In the genomic region with DNA sequence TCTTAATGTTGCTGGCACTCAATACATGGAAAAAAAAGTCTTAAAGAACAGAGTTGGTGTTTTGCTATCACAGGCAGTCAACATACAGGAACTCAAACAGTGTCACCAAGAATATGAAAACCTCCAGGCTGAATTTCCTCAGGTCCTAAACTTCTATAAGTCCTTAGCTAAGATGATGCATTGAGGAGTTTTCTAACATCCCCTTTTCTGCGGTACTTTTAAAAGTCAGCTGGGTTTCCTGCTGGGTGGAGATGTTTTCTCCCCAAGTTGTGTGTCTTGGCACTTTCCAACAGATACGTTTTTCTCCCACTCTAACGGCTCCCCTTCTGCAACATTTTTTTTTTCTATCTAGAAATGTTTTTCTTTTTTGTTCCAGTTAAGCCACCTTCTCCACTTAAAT, we compare ENCODE assay signal across 16 cellular contexts.
"Had no signal": no experiment of that assay in that cellular context is flagged by ENCODE, and none has a peak within 500 bp of the region (broad histone marks: within the 10 kb centered on the region; RNA-seq: fewer than 3 reads in every experiment).

No MANE protein-coding gene starts in this region.

- H3K36me3 Mint-ChIP-seq: activated naive CD8-positive, alpha-beta T cell treated with anti-CD3 and anti-CD28 coated beads, Interleukin-2, amount 10 ng/mL, durations not matched to agents 7 days and 5 days; mesothelial cell of epicardium had no signal

- H3K4me1 ChIP-seq: colonic mucosa, tibial nerve had no signal

- H3K9me3 Mint-ChIP-seq: activated CD8-positive, alpha-beta T cell treated with anti-CD3 and anti-CD28 coated beads for 36 hours; activated naive CD8-positive, alpha-beta T cell treated with anti-CD3 and anti-CD28 coated beads, Interleukin-2, amount 10 ng/mL, durations not matched to agents 7 days and 5 days; effector memory CD8-positive, alpha-beta T cell; mesothelial cell of epicardium; T-helper 2 cell treated with Interferon-gamma antibody and Interleukin-4, amounts not matched to agents 5 μg/mL and 100 μg/mL, for 36 hours had no signal

- FAIRE-seq: astrocyte had no signal

- H3K27ac ChIP-seq: cardiac muscle cell, colonic mucosa, hepatocyte, skin epidermis, tibial nerve, VCaP had no signal

- DNase-seq: activated CD4-positive, alpha-beta T cell treated with anti-CD3 and anti-CD28 coated beads for 36 hours; activated CD8-positive, alpha-beta memory T cell treated with anti-CD3 and anti-CD28 coated beads, Interleukin-2, amount 50 U/mL, for 4 hours; activated CD8-positive, alpha-beta T cell treated with anti-CD3 and anti-CD28 coated beads for 36 hours; activated naive CD8-positive, alpha-beta T cell treated with anti-CD3 and anti-CD28 coated beads, Interleukin-2, amount 10 ng/mL, durations not matched to agents 7 days and 5 days; colonic mucosa; effector memory CD8-positive, alpha-beta T cell; kidney glomerular epithelial cell; posterior cingulate gyrus had no signal

- H3K27me3 ChIP-seq: cardiac muscle cell, colonic mucosa, hepatocyte, tibial nerve had no signal

- H3K4me1 Mint-ChIP-seq: activated CD4-positive, alpha-beta T cell treated with anti-CD3 and anti-CD28 coated beads for 36 hours; activated naive CD8-positive, alpha-beta T cell treated with anti-CD3 and anti-CD28 coated beads, Interleukin-2, amount 10 ng/mL, durations not matched to agents 7 days and 5 days; mesothelial cell of epicardium had no signal

- H3K4me3 Mint-ChIP-seq: activated CD4-positive, alpha-beta T cell treated with anti-CD3 and anti-CD28 coated beads for 36 hours; activated CD8-positive, alpha-beta T cell treated with anti-CD3 and anti-CD28 coated beads for 36 hours; activated naive CD8-positive, alpha-beta T cell treated with anti-CD3 and anti-CD28 coated beads, Interleukin-2, amount 10 ng/mL, durations not matched to agents 7 days and 5 days; effector memory CD8-positive, alpha-beta T cell; mesothelial cell of epicardium; T-helper 2 cell treated with Interferon-gamma antibody and Interleukin-4, amounts not matched to agents 5 μg/mL and 100 μg/mL, for 36 hours had no signal

- H3K4me3 ChIP-seq: cardiac muscle cell, colonic mucosa, hepatocyte, skin epidermis, tibial nerve had no signal

- H3K9me3 ChIP-seq: colonic mucosa, tibial nerve had no signal

- ATAC-seq: activated CD4-positive, alpha-beta T cell treated with anti-CD3 and anti-CD28 coated beads for 36 hours; activated CD8-positive, alpha-beta T cell treated with anti-CD3 and anti-CD28 coated beads for 36 hours; effector memory CD8-positive, alpha-beta T cell had no signal

- H3K4me2 ChIP-seq: hepatocyte had no signal

- H3K27ac Mint-ChIP-seq: activated CD4-positive, alpha-beta T cell treated with anti-CD3 and anti-CD28 coated beads for 36 hours; activated CD8-positive, alpha-beta T cell treated with anti-CD3 and anti-CD28 coated beads for 36 hours; activated naive CD8-positive, alpha-beta T cell treated with anti-CD3 and anti-CD28 coated beads, Interleukin-2, amount 10 ng/mL, durations not matched to agents 7 days and 5 days; effector memory CD8-positive, alpha-beta T cell; mesothelial cell of epicardium; T-helper 2 cell treated with Interferon-gamma antibody and Interleukin-4, amounts not matched to agents 5 μg/mL and 100 μg/mL, for 36 hours had no signal

- H3K27me3 Mint-ChIP-seq: activated CD4-positive, alpha-beta T cell treated with anti-CD3 and anti-CD28 coated beads for 36 hours; activated CD8-positive, alpha-beta T cell treated with anti-CD3 and anti-CD28 coated beads for 36 hours; activated naive CD8-positive, alpha-beta T cell treated with anti-CD3 and anti-CD28 coated beads, Interleukin-2, amount 10 ng/mL, durations not matched to agents 7 days and 5 days; effector memory CD8-positive, alpha-beta T cell had no signal

- H2AFZ ChIP-seq: hepatocyte had no signal

- H3K36me3 ChIP-seq: cardiac muscle cell, colonic mucosa, tibial nerve had no signal
